25 cellular contexts compared by ENCODE assay signal in the genomic region with DNA sequence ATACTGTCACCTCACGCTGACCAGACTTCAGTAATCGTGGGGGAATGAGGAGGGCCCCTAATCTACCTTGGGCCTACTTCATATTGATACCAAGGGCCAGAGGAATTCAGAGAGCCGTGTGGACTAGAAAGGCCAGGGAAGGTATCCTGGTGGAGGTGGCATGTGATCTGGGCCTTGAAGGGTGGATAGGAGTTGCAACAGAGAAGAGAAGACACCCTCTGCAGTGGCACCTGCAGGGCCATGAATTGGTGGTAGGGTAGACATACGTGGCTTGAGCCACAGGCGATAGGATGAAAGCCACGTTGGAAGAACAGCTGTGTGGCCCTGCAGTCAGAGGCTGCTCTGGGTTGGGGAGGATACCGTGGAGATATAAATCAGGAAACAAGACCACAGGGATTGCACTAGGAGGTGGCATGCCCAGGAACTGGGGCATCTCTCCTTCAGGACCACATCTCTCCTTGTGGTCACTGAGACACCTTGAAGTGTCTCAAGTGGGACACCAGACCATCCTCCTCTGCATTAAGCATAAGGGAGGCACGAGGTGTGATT.
DNase-seq lines count a peak whose midpoint lies in the region; ATAC-seq, FAIRE-seq and TF ChIP-seq lines count a peak whose summit lies in the region.
"Had no signal": no experiment of that assay in that cellular context is flagged by ENCODE, and none has a peak within 500 bp of the region (broad histone marks: within the 10 kb centered on the region; RNA-seq: fewer than 3 reads in every experiment).

No MANE protein-coding gene starts in this region.

- H3K4me3 ChIP-seq in bronchial epithelial cell (ENCODE audit: low read depth, low read length) (no peak overlapping the region), coronary artery (no peak overlapping the region), kidney (ENCODE audit: low read length in 2 of 2) (no peak overlapping the region)
- H3K4me3 ChIP-seq: A549; BLaER1 treated with 17β-estradiol and CSF1 and Interleukin-3, amounts not matched to agents 10 nM and 100 nM; K562; MG63; SJCRH30 had no signal

- H3K36me3 ChIP-seq in bronchial epithelial cell (ENCODE audit: control insufficient read depth, insufficient read depth, low read length), result no peaks in the 10 kb centered on the region
- H3K36me3 ChIP-seq in kidney (ENCODE audit: control insufficient read depth in 1 of 2, insufficient read depth in 2 of 2, low read length in 2 of 2), result no peaks in the 10 kb centered on the region
- H3K36me3 ChIP-seq: BLaER1 treated with 17β-estradiol and CSF1 and Interleukin-3, amounts not matched to agents 10 nM and 100 nM; MG63; SJCRH30 had no signal

- H3K4me3 Mint-ChIP-seq in neural crest cell, result no peak overlapping the region
- H3K4me3 Mint-ChIP-seq: CD4-positive, alpha-beta T cell had no signal

- ATAC-seq in Right ventricle myocardium inferior, result no peak
- ATAC-seq in HG03045 (IDR thresholded peaks at IDR 0.05; ENCODE audit: unreplicated experiment), result no peak
- ATAC-seq: A549, K562, PC-3 had no signal

- FAIRE-seq in bronchial epithelial cell (lab: Jason Lieb, UNC), result peak; percentile 92
- no peak for FAIRE-seq in kidney (lab: Jason Lieb, UNC)
- FAIRE-seq: A549, H54, HTR-8/SVneo, K562 had no signal

- DNase-seq in bronchial epithelial cell (ENCODE audit: low read depth), result no peak
- peak; percentile 35 for DNase-seq in coronary artery (ENCODE audit: low spot score)
- peak; percentile 16 for DNase-seq in kidney
- DNase-seq in neural crest cell (ENCODE audit: low read depth, low spot score), result no peak
- DNase-seq in Right ventricle myocardium inferior (ENCODE audit: missing footprints), result no peak
- no peak for DNase-seq in NCI-H2107 treated with DMSO at 0.1 percent for 48 hours (lab: John Stamatoyannopoulos, UW; ENCODE audit: unreplicated experiment)
- no peak for DNase-seq in T-helper 9 cell
- DNase-seq: AML-193; CD4-positive, alpha-beta T cell; COR-L47; DMS53; MG63; NCI-H2029; NCI-H446 treated with DMSO at 0.1 percent for 48 hours; NCI-H526; NCI-H82; NK-92 treated with Interleukin-12 subunit alpha and Interleukin-12 subunit beta, amount 100 ng/mL, for 24 hours; PC-3 had no signal

- no peaks in the 10 kb centered on the region for H3K9me3 ChIP-seq in kidney (ENCODE audit: control insufficient read depth in 1 of 2, low read length in 2 of 2)
- H3K9me3 ChIP-seq: A549; BLaER1 treated with 17β-estradiol and CSF1 and Interleukin-3, amounts not matched to agents 10 nM and 100 nM; MG63; SJCRH30 had no signal

- no peak for TF ChIP-seq CTCF in bronchial epithelial cell (IDR thresholded peaks at IDR 0.05; ENCODE audit: insufficient read depth, low read length, severe bottlenecking)
- TF ChIP-seq CTCF in coronary artery (IDR thresholded peaks at IDR 0.05), result no peak
- no peak for TF ChIP-seq CTCF in kidney (IDR thresholded peaks at IDR 0.05; ENCODE audit: borderline replicate concordance, extremely low read depth, insufficient read depth)
- TF ChIP-seq CTCF in neural crest cell (conservative IDR thresholded peaks at IDR 0.05), result no peak

- peaks cover 15% of the 10 kb centered on the region for H3K4me1 Mint-ChIP-seq in neural crest cell

- peak overlapping the region; percentile 81 for H3K27ac Mint-ChIP-seq in neural crest cell (ENCODE audit: unreplicated experiment)
- H3K27ac Mint-ChIP-seq: CD4-positive, alpha-beta T cell had no signal

- H3K36me3 Mint-ChIP-seq in neural crest cell (ENCODE audit: low read depth), result no peaks in the 10 kb centered on the region

- no peaks in the 10 kb centered on the region for H3K27me3 ChIP-seq in bronchial epithelial cell (ENCODE audit: control insufficient read depth, insufficient read depth, low read length)
- H3K27me3 ChIP-seq: BLaER1 treated with 17β-estradiol and CSF1 and Interleukin-3, amounts not matched to agents 10 nM and 100 nM; MG63; SJCRH30 had no signal

- intact Hi-C loops in kidney (cut with DNase I) (no loop called here), Right ventricle myocardium inferior (cut with DNase I) (no loop called here)

- H3K4me1 ChIP-seq in kidney (ENCODE audit: control insufficient read depth in 1 of 2, insufficient read depth in 1 of 2, low read depth in 1 of 2, low read length in 2 of 2), result no peaks in the 10 kb centered on the region
- H3K4me1 ChIP-seq: A549, SJCRH30 had no signal

- H3K27me3 Mint-ChIP-seq in neural crest cell (ENCODE audit: low read depth), result peaks cover 3% of the 10 kb centered on the region

- H3K9me3 Mint-ChIP-seq in neural crest cell, result no peaks in the 10 kb centered on the region
- H3K9me3 Mint-ChIP-seq: CD4-positive, alpha-beta T cell had no signal

- H3K27ac ChIP-seq in coronary artery (no peak overlapping the region), kidney (ENCODE audit: low read depth in 2 of 2, low read length in 2 of 2) (no peak overlapping the region)
- H3K27ac ChIP-seq: A549; BLaER1 treated with 17β-estradiol and CSF1 and Interleukin-3, amounts not matched to agents 10 nM and 100 nM; SJCRH30 had no signal

- no peak overlapping the region for H3K9ac ChIP-seq in kidney (ENCODE audit: low read length in 2 of 2)
- H3K9ac ChIP-seq: BLaER1 treated with 17β-estradiol and CSF1 and Interleukin-3, amounts not matched to agents 10 nM and 100 nM had no signal

Comparison
In these comparisons a context has a peak if more than half of its experiments do, and no peak if none do; other contexts are left out.
1. DNase-seq: peak in coronary artery (single experiment) and kidney (single experiment); none in bronchial epithelial cell (single experiment), neural crest cell (single experiment), Right ventricle myocardium inferior (single experiment), NCI-H2107 treated with DMSO at 0.1 percent for 48 hours (single experiment) and T-helper 9 cell (single experiment).